ENCODE assay signal across 23 cellular contexts in the genomic region with DNA sequence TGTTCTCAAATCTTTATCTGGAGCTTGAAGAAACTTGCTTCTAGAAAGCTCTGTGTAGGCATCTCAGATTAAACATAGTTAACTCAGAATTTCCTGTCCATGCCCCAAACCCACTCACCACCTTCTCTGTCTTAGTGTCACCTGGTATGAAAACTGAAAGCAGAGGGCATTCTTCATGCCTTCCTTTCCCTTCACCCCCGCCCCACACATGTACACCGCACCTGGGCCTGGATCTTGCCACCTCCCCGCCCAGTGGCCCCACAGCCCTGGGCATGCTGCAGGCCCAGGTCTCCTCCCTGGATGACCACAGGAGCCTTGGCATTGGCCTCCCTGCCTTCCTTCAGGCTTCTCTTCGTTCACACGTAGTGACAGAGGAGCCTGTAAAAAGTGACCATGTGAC. TPM values are rescaled to one million over a fixed set of nuclear protein-coding genes. Genes with fewer than 3 reads are reported as not detected.
A peak's percentile ranks its signal among the peaks of the same experiment; 100 is the strongest.
DNase-seq lines count a peak whose midpoint lies in the region; ATAC-seq lines count a peak whose summit lies in the region.
"Had no signal": no experiment of that assay in that cellular context is flagged by ENCODE, and none has a peak within 500 bp of the region (broad histone marks: within the 10 kb centered on the region; RNA-seq: fewer than 3 reads in every experiment).

No MANE protein-coding gene starts in this region.

- H3K27me3 Mint-ChIP-seq in activated CD8-positive, alpha-beta memory T cell treated with anti-CD3 and anti-CD28 coated beads, Interleukin-2, amount 10 ng/mL, durations not matched to agents 7 days and 5 days = peaks cover 12% of the 10 kb centered on the region
- no peaks in the 10 kb centered on the region for H3K27me3 Mint-ChIP-seq in T-cell
- no peaks in the 10 kb centered on the region for H3K27me3 Mint-ChIP-seq in activated naive CD8-positive, alpha-beta T cell

- H3K9me3 Mint-ChIP-seq in activated CD8-positive, alpha-beta memory T cell treated with anti-CD3 and anti-CD28 coated beads, Interleukin-2, amount 10 ng/mL, durations not matched to agents 7 days and 5 days (ENCODE audit: low read depth) = peaks cover 2% of the 10 kb centered on the region
- H3K9me3 Mint-ChIP-seq in T-cell = peaks cover 2 to 9% (median 5%) of the 10 kb centered on the region in 3 donors
- peaks cover 10% of the 10 kb centered on the region for H3K9me3 Mint-ChIP-seq in activated naive CD8-positive, alpha-beta T cell (ENCODE audit: low read depth)
- peaks cover 4% of the 10 kb centered on the region for H3K9me3 Mint-ChIP-seq in stimulated activated effector memory CD8-positive, alpha-beta T cell treated with anti-CD3 and anti-CD28 coated beads, Interleukin-12 subunit alpha, Interleukin-12 subunit beta, amount 100 ng/mL, for 72 hours

- no peak overlapping the region for H3K27ac Mint-ChIP-seq in activated CD8-positive, alpha-beta memory T cell treated with anti-CD3 and anti-CD28 coated beads, Interleukin-2, amount 10 ng/mL, durations not matched to agents 7 days and 5 days
- H3K27ac Mint-ChIP-seq in T-cell = peak overlapping the region; percentile 64 to 71
- peak overlapping the region; percentile 47 for H3K27ac Mint-ChIP-seq in activated naive CD8-positive, alpha-beta T cell
- peak overlapping the region; percentile 65 for H3K27ac Mint-ChIP-seq in stimulated activated effector memory CD8-positive, alpha-beta T cell treated with anti-CD3 and anti-CD28 coated beads, Interleukin-12 subunit alpha, Interleukin-12 subunit beta, amount 100 ng/mL, for 72 hours

- H3K36me3 Mint-ChIP-seq in activated CD8-positive, alpha-beta memory T cell treated with anti-CD3 and anti-CD28 coated beads, Interleukin-2, amount 10 ng/mL, durations not matched to agents 7 days and 5 days = no peaks in the 10 kb centered on the region
- no peaks in the 10 kb centered on the region for H3K36me3 Mint-ChIP-seq in T-cell
- peaks cover 10% of the 10 kb centered on the region for H3K36me3 Mint-ChIP-seq in activated naive CD8-positive, alpha-beta T cell
- no peaks in the 10 kb centered on the region for H3K36me3 Mint-ChIP-seq in stimulated activated effector memory CD8-positive, alpha-beta T cell treated with anti-CD3 and anti-CD28 coated beads, Interleukin-12 subunit alpha, Interleukin-12 subunit beta, amount 100 ng/mL, for 72 hours

- H3K4me3 Mint-ChIP-seq in activated CD8-positive, alpha-beta memory T cell treated with anti-CD3 and anti-CD28 coated beads, Interleukin-2, amount 10 ng/mL, durations not matched to agents 7 days and 5 days = no peak overlapping the region
- H3K4me3 Mint-ChIP-seq in T-cell = no peak overlapping the region
- H3K4me3 Mint-ChIP-seq in activated naive CD8-positive, alpha-beta T cell = no peak overlapping the region
- H3K4me3 Mint-ChIP-seq in stimulated activated effector memory CD8-positive, alpha-beta T cell treated with anti-CD3 and anti-CD28 coated beads, Interleukin-12 subunit alpha, Interleukin-12 subunit beta, amount 100 ng/mL, for 72 hours = no peak overlapping the region

- ATAC-seq in activated CD8-positive, alpha-beta memory T cell treated with anti-CD3 and anti-CD28 coated beads, Interleukin-2, amount 10 ng/mL, durations not matched to agents 7 days and 5 days = peak; percentile 36
- ATAC-seq in T-cell (replicated peaks in 1 of 4) = peak; percentile 65 to 81 (median 66)
- ATAC-seq in stimulated activated effector memory CD8-positive, alpha-beta T cell treated with anti-CD3 and anti-CD28 coated beads, Interleukin-12 subunit alpha, Interleukin-12 subunit beta, amount 100 ng/mL, for 72 hours = peak; percentile 82
- no peak for ATAC-seq in GM18498 (IDR thresholded peaks at IDR 0.05; ENCODE audit: unreplicated experiment)
- no peak for ATAC-seq in GM18511 (IDR thresholded peaks at IDR 0.05; ENCODE audit: unreplicated experiment)
- ATAC-seq: A549 had no signal

- no peak for DNase-seq in activated CD8-positive, alpha-beta memory T cell treated with anti-CD3 and anti-CD28 coated beads, Interleukin-2, amount 10 ng/mL, durations not matched to agents 7 days and 5 days
- no peak for DNase-seq in activated CD8-positive, alpha-beta memory T cell treated with anti-CD3 and anti-CD28 coated beads, Interleukin-2, amount 50 U/mL, for 48 hours
- DNase-seq in T-cell (peak in 1 of 34 experiments; percentile 15), AG08395 (ENCODE audit: low spot score) (no peak)
- DNase-seq in stimulated activated effector memory CD8-positive, alpha-beta T cell treated with anti-CD3 and anti-CD28 coated beads, Interleukin-12 subunit alpha, Interleukin-12 subunit beta, amount 100 ng/mL, for 72 hours (ENCODE audit: low spot score in 2 of 2) = no peak
- DNase-seq: amniotic stem cell; foreskin fibroblast; islet precursor cell; NCI-H510A treated with DMSO at 0.1 percent for 48 hours; stimulated activated CD8-positive, alpha-beta memory T cell treated with anti-CD3 and anti-CD28 coated beads, Interleukin-4, amount 100 ng/mL, for 48 hours; T1000 had no signal

- CTCF ChIA-PET in activated CD8-positive, alpha-beta memory T cell treated with anti-CD3 and anti-CD28 coated beads, Interleukin-2, amount 10 ng/mL, durations not matched to agents 7 days and 5 days (lab: Charles Lee) = no interaction called here
- CTCF ChIA-PET in T-cell (lab: Charles Lee) = no interaction called here

- POLR2A ChIA-PET in T-cell (lab: Charles Lee) = no interaction called here

- peaks cover 7% of the 10 kb centered on the region for H3K4me1 Mint-ChIP-seq in activated CD8-positive, alpha-beta memory T cell treated with anti-CD3 and anti-CD28 coated beads, Interleukin-2, amount 10 ng/mL, durations not matched to agents 7 days and 5 days
- peaks cover 19 to 24% (median 22%) of the 10 kb centered on the region in 3 donors for H3K4me1 Mint-ChIP-seq in T-cell
- H3K4me1 Mint-ChIP-seq in activated naive CD8-positive, alpha-beta T cell (ENCODE audit: low read depth) = peaks cover 20% of the 10 kb centered on the region
- peaks cover 8% of the 10 kb centered on the region for H3K4me1 Mint-ChIP-seq in stimulated activated effector memory CD8-positive, alpha-beta T cell treated with anti-CD3 and anti-CD28 coated beads, Interleukin-12 subunit alpha, Interleukin-12 subunit beta, amount 100 ng/mL, for 72 hours

RNA-seq across cellular contexts. Expression of a gene that starts 15.8 kb away (rescaled TPM):
- total RNA-seq in activated CD8-positive, alpha-beta memory T cell treated with anti-CD3 and anti-CD28 coated beads, Interleukin-2, amount 10 ng/mL, durations not matched to agents 7 days and 5 days = not detected
- 1 to 10 TPM in 3 of 5 donors, under 1 TPM in 2; 0.92 to 4.5 (median 2.6) TPM for total RNA-seq in T-cell
- total RNA-seq: cardiac muscle cell, dermis microvascular lymphatic vessel endothelial cell, G401, LHCN-M2, mucosa of gallbladder, renal cortical epithelial cell, smooth muscle cell, temporal lobe had no signal

RNA-seq across cellular contexts. Expression of a gene that starts 39.8 kb away (rescaled TPM):
- 10 to 100 TPM; 73.5 to 81.5 TPM for total RNA-seq in activated CD8-positive, alpha-beta memory T cell treated with anti-CD3 and anti-CD28 coated beads, Interleukin-2, amount 10 ng/mL, durations not matched to agents 7 days and 5 days
- total RNA-seq in T-cell = 10 to 100 TPM; 61.5 to 97.8 (median 78.8) TPM

Comparison
In these comparisons a context has a peak if more than half of its experiments do, and no peak if none do; other contexts are left out.
1. ATAC-seq: peak in activated CD8-positive, alpha-beta memory T cell treated with anti-CD3 and anti-CD28 coated beads, Interleukin-2, amount 10 ng/mL, durations not matched to agents 7 days and 5 days (single experiment), T-cell (4 of 4) and stimulated activated effector memory CD8-positive, alpha-beta T cell treated with anti-CD3 and anti-CD28 coated beads, Interleukin-12 subunit alpha, Interleukin-12 subunit beta, amount 100 ng/mL, for 72 hours (single experiment); none in GM18498 (single experiment) and GM18511 (single experiment).